In the genomic region with DNA sequence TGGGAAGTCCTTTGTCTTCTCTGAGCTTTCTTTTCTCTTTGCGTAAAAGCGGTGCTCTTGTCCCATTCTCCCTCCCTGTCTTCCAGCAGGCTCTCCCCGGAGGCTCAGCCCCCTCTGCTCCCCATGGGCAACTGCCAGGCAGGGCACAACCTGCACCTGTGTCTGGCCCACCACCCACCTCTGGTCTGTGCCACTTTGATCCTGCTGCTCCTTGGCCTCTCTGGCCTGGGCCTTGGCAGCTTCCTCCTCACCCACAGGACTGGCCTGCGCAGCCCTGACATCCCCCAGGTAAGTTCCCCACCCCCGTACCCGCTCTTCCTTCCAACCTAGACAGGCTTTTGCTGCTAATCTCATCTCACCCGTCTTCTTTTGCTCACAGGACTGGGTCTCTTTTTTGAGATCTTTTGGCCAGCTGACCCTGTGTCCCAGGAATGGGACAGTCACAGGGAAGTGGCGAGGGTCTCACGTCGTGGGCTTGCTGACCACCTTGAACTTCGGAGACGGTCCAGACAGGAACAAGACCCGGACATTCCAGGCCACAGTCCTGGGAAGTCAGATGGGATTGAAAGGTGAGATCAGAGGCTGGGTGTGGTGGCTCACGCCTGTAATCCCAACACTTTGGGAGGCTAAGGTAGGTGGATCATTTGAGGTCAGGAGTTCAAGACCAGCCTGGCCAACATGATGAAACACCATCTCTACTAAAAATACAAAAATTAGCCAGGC, we compare ENCODE assay signal across 8 cellular contexts. TPM values are rescaled to one million over a fixed set of nuclear protein-coding genes. Genes with fewer than 3 reads are reported as not detected.
A peak's percentile ranks its signal among the peaks of the same experiment; 100 is the strongest.
DNase-seq lines count a peak whose midpoint lies in the region; ATAC-seq and TF ChIP-seq lines count a peak whose summit lies in the region.

No MANE protein-coding gene starts in this region.

- no peaks in the 10 kb centered on the region for H3K27me3 Mint-ChIP-seq in dendritic cell treated with granulocyte-macrophage colony-stimulating factor and Interleukin-4, amounts not matched to agents 40 ng/mL and 50 ng/mL, for 4 days
- H3K27me3 Mint-ChIP-seq in neural crest cell (ENCODE audit: low read depth): no peaks in the 10 kb centered on the region

- POLR2A ChIA-PET in AG04450 (lab: Yijun Ruan, JAX): no interaction called here

- DNase-seq in AG04450 (ENCODE audit: low read depth, low spot score) (no peak), LNCaP clone FGC (ENCODE audit: low read depth) (no peak), neural crest cell (ENCODE audit: low read depth, low spot score) (no peak), CD1c-positive myeloid dendritic cell (ENCODE audit: extremely low spot score) (no peak), NCI-H526 treated with DMSO at 0.1 percent for 48 hours (lab: John Stamatoyannopoulos, UW) (no peak)

- H3K4me3 ChIP-seq in AG04450 (ENCODE audit: low read depth, low read length): peak overlapping the region; percentile 77
- H3K4me3 ChIP-seq in LNCaP clone FGC (ENCODE audit: low read depth, low read length): peak overlapping the region; percentile 66

- ATAC-seq in GM18909 (IDR thresholded peaks at IDR 0.05; ENCODE audit: poor library complexity, unreplicated experiment) (no peak), HG02678 (IDR thresholded peaks at IDR 0.05; ENCODE audit: unreplicated experiment) (no peak)

- peaks cover 52% of the 10 kb centered on the region for H3K36me3 Mint-ChIP-seq in dendritic cell treated with granulocyte-macrophage colony-stimulating factor and Interleukin-4, amounts not matched to agents 40 ng/mL and 50 ng/mL, for 4 days (ENCODE audit: low read depth)
- H3K36me3 Mint-ChIP-seq in neural crest cell (ENCODE audit: low read depth): peaks cover under 1% of the 10 kb centered on the region

- intact Hi-C loops in dendritic cell treated with granulocyte-macrophage colony-stimulating factor and Interleukin-4, amounts not matched to agents 40 ng/mL and 50 ng/mL, for 4 days (cut with micrococcal nuclease): loop anchor here (5.0 kb wide), 1 partner anchor 61 kb away; a partner anchor contains a TSS

- peak overlapping the region; percentile 76 for H3K4me3 Mint-ChIP-seq in dendritic cell treated with granulocyte-macrophage colony-stimulating factor and Interleukin-4, amounts not matched to agents 40 ng/mL and 50 ng/mL, for 4 days
- H3K4me3 Mint-ChIP-seq in neural crest cell: peak overlapping the region; percentile 93

- peak overlapping the region; percentile 53 for H3K27ac ChIP-seq in AG04450 (ENCODE audit: low read depth, low read length)

- peaks cover 17% of the 10 kb centered on the region for H3K4me1 Mint-ChIP-seq in dendritic cell treated with granulocyte-macrophage colony-stimulating factor and Interleukin-4, amounts not matched to agents 40 ng/mL and 50 ng/mL, for 4 days (ENCODE audit: low read depth)
- H3K4me1 Mint-ChIP-seq in neural crest cell: peaks cover 25% of the 10 kb centered on the region

- H3K9me3 ChIP-seq in AG04450 (ENCODE audit: control insufficient read depth, insufficient read depth, low read length): no peaks in the 10 kb centered on the region

- TF ChIP-seq CTCF in AG04450 (IDR thresholded peaks at IDR 0.05; ENCODE audit: low read depth, low read length) (no peak), LNCaP clone FGC (IDR thresholded peaks at IDR 0.05; ENCODE audit: control insufficient read depth, extremely low read depth, insufficient read depth) (no peak), neural crest cell (conservative IDR thresholded peaks at IDR 0.05) (no peak)

- CTCF ChIA-PET in AG04450 (lab: Charles Lee): interaction anchor here (0.6 kb wide), 2 partner anchors 20 to 64 kb away, joined by 3 to 6 read pairs; a partner anchor contains a TSS

- H3K27me3 ChIP-seq in AG04450 (ENCODE audit: control insufficient read depth, insufficient read depth, low read length): no peaks in the 10 kb centered on the region

- H3K27ac Mint-ChIP-seq in dendritic cell treated with granulocyte-macrophage colony-stimulating factor and Interleukin-4, amounts not matched to agents 40 ng/mL and 50 ng/mL, for 4 days: peak overlapping the region; percentile 96
- H3K27ac Mint-ChIP-seq in neural crest cell (ENCODE audit: unreplicated experiment): no peak overlapping the region

- no peaks in the 10 kb centered on the region for H3K9me3 Mint-ChIP-seq in dendritic cell treated with granulocyte-macrophage colony-stimulating factor and Interleukin-4, amounts not matched to agents 40 ng/mL and 50 ng/mL, for 4 days
- no peaks in the 10 kb centered on the region for H3K9me3 Mint-ChIP-seq in neural crest cell

RNA-seq across cellular contexts. Expression of a gene that starts 1.3 kb away (rescaled TPM):
- 88.6 and 107 TPM in 2 replicates for polyA plus RNA-seq in AG04450 (2011; rRNA removed)
- polyA minus RNA-seq in AG04450 (2011; rRNA and poly(A)+ RNA removed): 59.3 and 76.3 TPM in 2 replicates
- 70.7 and 74.0 TPM in 2 replicates for total RNA-seq in neural crest cell

RNA-seq across cellular contexts. Expression of a gene that starts 10.5 kb away (rescaled TPM):
- 16.9 and 18.2 TPM in 2 replicates for polyA plus RNA-seq in AG04450 (2011; rRNA removed)
- polyA minus RNA-seq in AG04450 (2011; rRNA and poly(A)+ RNA removed): 29.3 and 32.3 TPM in 2 replicates
- total RNA-seq in neural crest cell: 67.7 and 73.2 TPM in 2 replicates

RNA-seq across cellular contexts. Expression of a gene that starts 32.2 kb away (rescaled TPM):
- polyA plus RNA-seq in AG04450 (2011; rRNA removed): 2.5 and 3.8 TPM in 2 replicates
- 2.1 and 2.2 TPM in 2 replicates for polyA minus RNA-seq in AG04450 (2011; rRNA and poly(A)+ RNA removed)
- 31.8 and 34.8 TPM in 2 replicates for total RNA-seq in neural crest cell

RNA-seq across cellular contexts. Expression of a gene that starts 32.9 kb away (rescaled TPM):
- 27.3 and 27.5 TPM in 2 replicates for polyA plus RNA-seq in AG04450 (2011; rRNA removed)
- polyA minus RNA-seq in AG04450 (2011; rRNA and poly(A)+ RNA removed): 8.6 and 10.1 TPM in 2 replicates
- total RNA-seq in neural crest cell: 81.9 and 88.6 TPM in 2 replicates

RNA-seq across cellular contexts. Expression of a gene that starts 37.2 kb away (rescaled TPM):
- polyA plus RNA-seq in AG04450 (2011; rRNA removed): 7.4 and 8.8 TPM in 2 replicates
- 7.7 and 8.1 TPM in 2 replicates for polyA minus RNA-seq in AG04450 (2011; rRNA and poly(A)+ RNA removed)
- total RNA-seq in neural crest cell: 24.3 and 25.2 TPM in 2 replicates
